Comparison of ENCODE assay signal across 12 cellular contexts in genomic region chr14:76776306-76777251, GRCh38. TPM values are rescaled to one million over a fixed set of nuclear protein-coding genes. Genes with fewer than 3 reads are reported as not detected.
A peak's percentile ranks its signal among the peaks of the same experiment; 100 is the strongest.
DNase-seq lines count a peak whose midpoint lies in the region; ATAC-seq and TF ChIP-seq lines count a peak whose summit lies in the region.
"Had no signal": no experiment of that assay in that cellular context is flagged by ENCODE, and none has a peak within 500 bp of the region (broad histone marks: within the 10 kb centered on the region; RNA-seq: fewer than 3 reads in every experiment).

No MANE protein-coding gene starts in this region.

- H3K79me2 ChIP-seq in OCI-LY1 (ENCODE audit: insufficient read depth, low read length) = no peaks in the 10 kb centered on the region

- H3K4me2 ChIP-seq in OCI-LY1 (ENCODE audit: low read length) = no peak overlapping the region

- no peak overlapping the region for H3K27ac Mint-ChIP-seq in effector memory CD8-positive, alpha-beta T cell
- H3K27ac Mint-ChIP-seq: activated T-helper 2 cell treated with anti-CD3 and anti-CD28 coated beads, Interferon-gamma antibody, Interleukin-2, Interleukin-4, amounts not matched to agents 10 μg/mL and 5 μg/mL and 100 μg/mL, durations not matched to agents 14 hours and 24 hours and 36 hours had no signal

- no peaks in the 10 kb centered on the region for H3K36me3 Mint-ChIP-seq in effector memory CD8-positive, alpha-beta T cell (ENCODE audit: insufficient read depth)

- H3K27me3 ChIP-seq in BE2C (no peaks in the 10 kb centered on the region), OCI-LY1 (ENCODE audit: insufficient read depth, low read length) (no peaks in the 10 kb centered on the region)

- TF ChIP-seq CTCF in BE2C (IDR thresholded peaks at IDR 0.05; ENCODE audit: low read depth, low read length) (peak; percentile 43), OCI-LY1 (IDR thresholded peaks at IDR 0.05; ENCODE audit: low read length) (peak; percentile 24; the same call in 1 of the 2 replicates)

- no peaks in the 10 kb centered on the region for H4K20me1 ChIP-seq in OCI-LY1 (ENCODE audit: insufficient read depth, low read length)

- no peak overlapping the region for H3K27ac ChIP-seq in OCI-LY1 (ENCODE audit: low read depth, low read length, poor library complexity, severe bottlenecking)
- H3K27ac ChIP-seq: HL-60 had no signal

- H2AFZ ChIP-seq in OCI-LY1 (ENCODE audit: low read length) = no peak overlapping the region

- no peak overlapping the region for H3K4me3 Mint-ChIP-seq in effector memory CD8-positive, alpha-beta T cell

- H3K9ac ChIP-seq in OCI-LY1 (ENCODE audit: low read length) = no peak overlapping the region

- H3K4me1 ChIP-seq in BE2C (peaks cover 18% of the 10 kb centered on the region), OCI-LY1 (ENCODE audit: insufficient read depth, low read length, severe bottlenecking) (no peaks in the 10 kb centered on the region)

- H3K9me3 ChIP-seq in BE2C (no peaks in the 10 kb centered on the region), OCI-LY1 (ENCODE audit: low read length) (no peaks in the 10 kb centered on the region)

- H3K9me3 Mint-ChIP-seq in effector memory CD8-positive, alpha-beta T cell = no peaks in the 10 kb centered on the region
- H3K9me3 Mint-ChIP-seq: activated T-helper 2 cell treated with anti-CD3 and anti-CD28 coated beads, Interferon-gamma antibody, Interleukin-2, Interleukin-4, amounts not matched to agents 10 μg/mL and 5 μg/mL and 100 μg/mL, durations not matched to agents 14 hours and 24 hours and 36 hours had no signal

- no peaks in the 10 kb centered on the region for H3K27me3 Mint-ChIP-seq in effector memory CD8-positive, alpha-beta T cell

- H3K4me3 ChIP-seq in BE2C (ENCODE audit: low read depth, low read length) (no peak overlapping the region), OCI-LY1 (ENCODE audit: low read depth, low read length, poor library complexity, severe bottlenecking) (no peak overlapping the region)

- H3K9me2 ChIP-seq in OCI-LY1 (ENCODE audit: low read depth, low read length) = no peaks in the 10 kb centered on the region

- no peaks in the 10 kb centered on the region; the same call in 1 of the 2 replicates for H3K36me3 ChIP-seq in BE2C
- H3K36me3 ChIP-seq in OCI-LY1 (ENCODE audit: insufficient read depth, low read length) = peaks cover 8% of the 10 kb centered on the region

- DNase-seq in BE2C = no peak
- DNase-seq in GDM1 (lab: John Stamatoyannopoulos, UW) = peak; percentile 28
- peak; percentile 61 for DNase-seq in islet precursor cell
- no peak for DNase-seq in effector memory CD8-positive, alpha-beta T cell
- DNase-seq in NCI-H1048 (lab: John Stamatoyannopoulos, UW) = no peak
- DNase-seq in T-helper 2 cell = no peak
- DNase-seq: NCI-H446 treated with DMSO at 0.1 percent for 48 hours had no signal

- ATAC-seq in effector memory CD8-positive, alpha-beta T cell (replicated peaks) = no peak
- ATAC-seq in GM19023 (IDR thresholded peaks at IDR 0.05; ENCODE audit: unreplicated experiment) = no peak

- H3F3A ChIP-seq in OCI-LY1 (ENCODE audit: insufficient read depth, low read length) = no peaks in the 10 kb centered on the region

- peaks cover 0 to 6% of the 10 kb centered on the region in 2 donors for H3K4me1 Mint-ChIP-seq in effector memory CD8-positive, alpha-beta T cell (ENCODE audit: low read depth in 2 of 2)

RNA-seq across cellular contexts. Expression of gene VASH1, which starts 15.3 kb away (rescaled TPM):
- polyA plus RNA-seq in BE2C (2012; ENCODE audit: insufficient read depth, insufficient read length, low read depth) = 38.5 TPM

RNA-seq across cellular contexts. Expression of gene ANGEL1, which starts 36.1 kb away (rescaled TPM):
- polyA plus RNA-seq in BE2C (2012; ENCODE audit: insufficient read depth, insufficient read length, low read depth) = 23.5 TPM

RNA-seq across cellular contexts. Expression of gene LRRC74A, which starts 49.6 kb away (rescaled TPM):
- polyA plus RNA-seq in BE2C (2012; ENCODE audit: insufficient read depth, insufficient read length, low read depth) = not detected
- polyA plus RNA-seq: urinary bladder had no signal

Comparison
In these comparisons a context has a peak if more than half of its experiments do, and no peak if none do; other contexts are left out.
1. DNase-seq: peak in GDM1 (single experiment) and islet precursor cell (single experiment); none in BE2C (single experiment), effector memory CD8-positive, alpha-beta T cell (0 of 3), NCI-H1048 (single experiment) and T-helper 2 cell (0 of 5).